26 cellular contexts compared by ENCODE assay signal in genomic region chr9:86336058-86336457, GRCh38. TPM values are rescaled to one million over a fixed set of nuclear protein-coding genes. Genes with fewer than 3 reads are reported as not detected.
DNase-seq lines count a peak whose midpoint lies in the region; ATAC-seq, FAIRE-seq and TF ChIP-seq lines count a peak whose summit lies in the region.
"Had no signal": no experiment of that assay in that cellular context is flagged by ENCODE, and none has a peak within 500 bp of the region (broad histone marks: within the 10 kb centered on the region; RNA-seq: fewer than 3 reads in every experiment).

No MANE protein-coding gene starts in this region.

- TF ChIP-seq POLR2A in H54 (IDR thresholded peaks at IDR 0.05; ENCODE audit: low read depth, low read length), result no peak

- H3K4me1 Mint-ChIP-seq in activated CD8-positive, alpha-beta memory T cell treated with anti-CD3 and anti-CD28 coated beads, Interleukin-2, amount 10 ng/mL, durations not matched to agents 7 days and 5 days, result peaks cover 33% of the 10 kb centered on the region
- no peaks in the 10 kb centered on the region for H3K4me1 Mint-ChIP-seq in Caco-2 (ENCODE audit: low read depth, unreplicated experiment)

- TF ChIP-seq CTCF in Caco-2 (IDR thresholded peaks at IDR 0.05; ENCODE audit: insufficient read depth in 1 of 2, low read depth in 1 of 2, low read length in 1 of 2, severe bottlenecking in 1 of 2, unreplicated experiment in 1 of 2) (no peak), neutrophil (IDR thresholded peaks at IDR 0.05) (no peak)

- DNase-seq in activated CD8-positive, alpha-beta memory T cell treated with anti-CD3 and anti-CD28 coated beads, Interleukin-2, amount 10 ng/mL, durations not matched to agents 7 days and 5 days, result no peak
- no peak for DNase-seq in activated CD8-positive, alpha-beta memory T cell treated with anti-CD3 and anti-CD28 coated beads, Interleukin-2, amount 50 U/mL, for 48 hours
- DNase-seq in Caco-2 (peak in 1 of 2 experiments; percentile 40), H54 (ENCODE audit: insufficient read length, low spot score) (no peak), NCI-H345 treated with DMSO at 0.1 percent for 48 hours (lab: John Stamatoyannopoulos, UW; ENCODE audit: unreplicated experiment) (no peak), mucosa of gallbladder (ENCODE audit: low spot score) (no peak), NCI-H1694 (lab: John Stamatoyannopoulos, UW) (no peak)
- DNase-seq: CD4-positive, CD25-positive, alpha-beta regulatory T cell; CD8-positive, alpha-beta T cell; DMS 273 treated with DMSO at 0.1 percent for 48 hours; DMS79; EL; GDM1; GM23248; H9 had no signal

- POLR2A ChIA-PET in Caco-2 (lab: Charles Lee), result no interaction called here

- no peak overlapping the region for H3K4me3 Mint-ChIP-seq in activated CD8-positive, alpha-beta memory T cell treated with anti-CD3 and anti-CD28 coated beads, Interleukin-2, amount 10 ng/mL, durations not matched to agents 7 days and 5 days
- H3K4me3 Mint-ChIP-seq in Caco-2 (ENCODE audit: unreplicated experiment), result peak overlapping the region; percentile 40
- H3K4me3 Mint-ChIP-seq: B cell; CD4-positive, CD25-positive, alpha-beta regulatory T cell; CD8-positive, alpha-beta T cell; H9 had no signal

- H3K9me3 ChIP-seq in Caco-2, result no peaks in the 10 kb centered on the region
- H3K9me3 ChIP-seq in neutrophil, result no peaks in the 10 kb centered on the region
- H3K9me3 ChIP-seq: BLaER1 had no signal

- intact Hi-C loops in Caco-2 (cut with micrococcal nuclease; ENCODE audit: unreplicated experiment), result no loop called here

- peak overlapping the region; percentile 38 for H3K27ac Mint-ChIP-seq in activated CD8-positive, alpha-beta memory T cell treated with anti-CD3 and anti-CD28 coated beads, Interleukin-2, amount 10 ng/mL, durations not matched to agents 7 days and 5 days
- H3K27ac Mint-ChIP-seq in Caco-2 (ENCODE audit: unreplicated experiment), result peak overlapping the region; percentile 16
- H3K27ac Mint-ChIP-seq: B cell; CD8-positive, alpha-beta T cell; H9 had no signal

- peak overlapping the region; percentile 87 for H3K27ac ChIP-seq in neutrophil
- H3K27ac ChIP-seq: 22Rv1, BLaER1, C4-2B, GM23248 had no signal

- H3K4me1 ChIP-seq in Caco-2 (peaks cover 33% of the 10 kb centered on the region), neutrophil (ENCODE audit: control insufficient read depth in 1 of 2, insufficient read depth in 1 of 2, low read depth in 1 of 2, low read length in 1 of 2) (peaks cover 49% of the 10 kb centered on the region in 2 experiments)

- H3K27me3 ChIP-seq in Caco-2 (replicated peaks; ENCODE audit: control insufficient read depth, insufficient read depth, low read length) (no peaks in the 10 kb centered on the region), neutrophil (no peaks in the 10 kb centered on the region)
- H3K27me3 ChIP-seq: BLaER1 had no signal

- no peaks in the 10 kb centered on the region for H3K27me3 Mint-ChIP-seq in activated CD8-positive, alpha-beta memory T cell treated with anti-CD3 and anti-CD28 coated beads, Interleukin-2, amount 10 ng/mL, durations not matched to agents 7 days and 5 days
- H3K27me3 Mint-ChIP-seq in Caco-2 (ENCODE audit: insufficient read depth, unreplicated experiment), result no peaks in the 10 kb centered on the region
- H3K27me3 Mint-ChIP-seq: B cell; CD4-positive, CD25-positive, alpha-beta regulatory T cell had no signal

- no peak for ATAC-seq in activated CD8-positive, alpha-beta memory T cell treated with anti-CD3 and anti-CD28 coated beads, Interleukin-2, amount 10 ng/mL, durations not matched to agents 7 days and 5 days
- ATAC-seq: CD8-positive, alpha-beta T cell; GM12878; HCT116 had no signal

- no peak overlapping the region for H3K4me3 ChIP-seq in Caco-2 (ENCODE audit: low read depth, low read length)
- no peak overlapping the region for H3K4me3 ChIP-seq in neutrophil (ENCODE audit: low read depth in 1 of 2, low read length in 1 of 2)
- H3K4me3 ChIP-seq: BLaER1, GM12878, GM23248 had no signal

- H3K9me3 Mint-ChIP-seq in activated CD8-positive, alpha-beta memory T cell treated with anti-CD3 and anti-CD28 coated beads, Interleukin-2, amount 10 ng/mL, durations not matched to agents 7 days and 5 days (ENCODE audit: low read depth), result no peaks in the 10 kb centered on the region
- H3K9me3 Mint-ChIP-seq in Caco-2 (ENCODE audit: unreplicated experiment), result no peaks in the 10 kb centered on the region
- H3K9me3 Mint-ChIP-seq: CD8-positive, alpha-beta T cell; H9 had no signal

- CTCF ChIA-PET in activated CD8-positive, alpha-beta memory T cell treated with anti-CD3 and anti-CD28 coated beads, Interleukin-2, amount 10 ng/mL, durations not matched to agents 7 days and 5 days (lab: Charles Lee), result no interaction called here
- CTCF ChIA-PET in Caco-2 (lab: Charles Lee), result no interaction called here

- no peaks in the 10 kb centered on the region; the same call in 1 of the 2 replicates for H3K36me3 ChIP-seq in Caco-2 (ENCODE audit: control insufficient read depth, insufficient read depth, low read length)
- H3K36me3 ChIP-seq in neutrophil, result peaks cover 98% of the 10 kb centered on the region

- peak; percentile 82 for FAIRE-seq in H54 (lab: Jason Lieb, UNC)
- FAIRE-seq: A204.1, D721Med, GM12878, GM18507, H1 had no signal

- no TSS peak for BruUV-seq in Caco-2 (replicated peaks; lab: Mats Ljungman, UMichigan)

- H3K36me3 Mint-ChIP-seq in activated CD8-positive, alpha-beta memory T cell treated with anti-CD3 and anti-CD28 coated beads, Interleukin-2, amount 10 ng/mL, durations not matched to agents 7 days and 5 days, result peaks cover 84% of the 10 kb centered on the region
- peaks cover 45% of the 10 kb centered on the region for H3K36me3 Mint-ChIP-seq in Caco-2 (ENCODE audit: insufficient read depth, unreplicated experiment)

RNA-seq across cellular contexts. Expression of gene TUT7, which starts 18.2 kb away (rescaled TPM):
- total RNA-seq in activated CD8-positive, alpha-beta memory T cell treated with anti-CD3 and anti-CD28 coated beads, Interleukin-2, amount 10 ng/mL, durations not matched to agents 7 days and 5 days, result 10 to 100 TPM; 44.9 to 46.7 TPM
- total RNA-seq in Caco-2 (2022) (14.1 and 17.2 TPM in 2 replicates), mucosa of gallbladder (25.1 TPM)

RNA-seq across cellular contexts. Expression of gene ISCA1, which starts 53.7 kb away (rescaled TPM):
- total RNA-seq in activated CD8-positive, alpha-beta memory T cell treated with anti-CD3 and anti-CD28 coated beads, Interleukin-2, amount 10 ng/mL, durations not matched to agents 7 days and 5 days, result 10 to 100 TPM; 16.3 to 20.0 TPM
- total RNA-seq in Caco-2 (2022) (11.2 and 12.8 TPM in 2 replicates), mucosa of gallbladder (34.6 TPM)
